ENCODE assay signal across 8 cellular contexts in genomic region chr11:68312117-68312779, GRCh38. TPM values are rescaled to one million over a fixed set of nuclear protein-coding genes. Genes with fewer than 3 reads are reported as not detected.
DNase-seq lines count a peak whose midpoint lies in the region; ATAC-seq, FAIRE-seq and TF ChIP-seq lines count a peak whose summit lies in the region.

Gene LRP5 (plus strand): TSS chr11:68312591. CDS start chr11:68312715, 124 bp downstream.

- H3K27ac Mint-ChIP-seq in astrocyte (ENCODE audit: unreplicated experiment): peak within 1 kb of the TSS; percentile 85

- no peak within 1 kb of the TSS for H2BK15ac ChIP-seq in IMR-90 (ENCODE audit: low read depth, low read length)

- H2AK9ac ChIP-seq in IMR-90 (replicated peaks; ENCODE audit: low read depth, low read length, poor library complexity): peak within 1 kb of the TSS; percentile 88

- CTCF ChIA-PET in IMR-90 (lab: Yijun Ruan, JAX): interaction anchor here (0.6 kb wide), 1 partner anchor 751 kb away, joined by 4 read pairs; no protein-coding TSS in a partner anchor

- peak within 1 kb of the TSS; percentile 32 for H3K14ac ChIP-seq in IMR-90 (replicated peaks; ENCODE audit: low read depth, low read length)

- H3K4me2 ChIP-seq in IMR-90 (ENCODE audit: low read depth, low read length) (peak within 1 kb of the TSS; percentile 86), astrocyte (ENCODE audit: low read length) (peak within 1 kb of the TSS; percentile 96)

- H3K18ac ChIP-seq in IMR-90 (ENCODE audit: low read depth, low read length): peak within 1 kb of the TSS; percentile 15; the same call in 1 of the 2 replicates

- peak within 1 kb of the TSS; percentile 46 to 59; a peak in 2 of 4 replicates for H4K8ac ChIP-seq in IMR-90 (ENCODE audit: low read depth in 2 of 2, low read length in 2 of 2)

- WGBS in IMR-90 (ENCODE audit: extremely low coverage in 2 of 2, insufficient read length in 1 of 2), 2 experiments: 1% methylated on average over 55 of the region's 85 CpGs; no CpG with 5 or more reads in 1 of the 2 experiments

- no peak within 1 kb of the TSS; the same call in 1 of the 2 replicates for H2BK20ac ChIP-seq in IMR-90 (ENCODE audit: low read depth, low read length)

- H3K23ac ChIP-seq in IMR-90 (ENCODE audit: low read depth, low read length): peak within 1 kb of the TSS; percentile 57

- peak within 1 kb of the TSS; percentile 69 for H3K4ac ChIP-seq in IMR-90 (ENCODE audit: low read depth, low read length)

- no peak within 1 kb of the TSS for H2BK5ac ChIP-seq in IMR-90 (ENCODE audit: low read depth, low read length, poor library complexity, severe bottlenecking)

- FAIRE-seq in astrocyte (lab: Jason Lieb, UNC): no peak

- peak within 1 kb of the TSS; percentile 64 for H3K4me3 ChIP-seq in IMR-90 (ENCODE audit: insufficient read depth, low read depth, low read length)
- H3K4me3 ChIP-seq in astrocyte (ENCODE audit: insufficient read depth, low read depth, low read length): peak within 1 kb of the TSS; percentile 73
- peak within 1 kb of the TSS; percentile 65 for H3K4me3 ChIP-seq in iPS-11a (ENCODE audit: low read depth, low read length)
- H3K4me3 ChIP-seq in gastrocnemius medialis: peak within 1 kb of the TSS; percentile 63 to 89 (median 70)

- H3K9ac ChIP-seq in IMR-90 (ENCODE audit: low read depth, low read length) (peak within 1 kb of the TSS; percentile 54), astrocyte (ENCODE audit: low read length) (peak within 1 kb of the TSS; percentile 83)

- H3K9me3 ChIP-seq in IMR-90 (ENCODE audit: control insufficient read depth, insufficient read depth, low read length): no peaks in the 10 kb centered on the region
- H3K9me3 ChIP-seq in astrocyte (ENCODE audit: insufficient read depth, low read depth, low read length): no peaks in the 10 kb centered on the region
- no peaks in the 10 kb centered on the region for H3K9me3 ChIP-seq in gastrocnemius medialis

- no peaks in the 10 kb centered on the region for H3K36me3 Mint-ChIP-seq in astrocyte (ENCODE audit: low read depth, unreplicated experiment)

- peak within 1 kb of the TSS; percentile 27; the same call in 1 of the 2 replicates for H3K56ac ChIP-seq in IMR-90 (ENCODE audit: extremely low read depth, insufficient read depth, low read length)

- peaks cover 13% of the 10 kb centered on the region for H3K4me1 ChIP-seq in IMR-90 (ENCODE audit: control insufficient read depth, insufficient read depth, low read length)
- H3K4me1 ChIP-seq in astrocyte (ENCODE audit: insufficient read depth, low read length): peaks cover 32% of the 10 kb centered on the region
- H3K4me1 ChIP-seq in gastrocnemius medialis: peaks cover 28 to 49% of the 10 kb centered on the region in 2 donors

- dilution Hi-C loops in IMR-90 (cut with HindIII; ENCODE audit: low sequenced_read_pairs, unreplicated experiment): no loop called here

- peak within 1 kb of the TSS; percentile 51 for H2AK5ac ChIP-seq in IMR-90 (ENCODE audit: low read depth, low read length)

- H3K27me3 ChIP-seq in IMR-90 (ENCODE audit: control insufficient read depth, insufficient read depth, low read length) (no peaks in the 10 kb centered on the region), astrocyte (ENCODE audit: insufficient read depth, low read length) (no peaks in the 10 kb centered on the region), gastrocnemius medialis (no peaks in the 10 kb centered on the region)

- no peak for TF ChIP-seq RAD21 in IMR-90 (IDR thresholded peaks at IDR 0.05; ENCODE audit: low read length)

- TF ChIP-seq POLR2A in IMR-90 (IDR thresholded peaks at IDR 0.05; ENCODE audit: low read depth, low read length) (no peak), gastrocnemius medialis (IDR thresholded peaks at IDR 0.05) (peak in 1 of 2 donors; percentile 12)

- H4K91ac ChIP-seq in IMR-90 (ENCODE audit: insufficient read depth, low read depth, low read length): peak within 1 kb of the TSS; percentile 48; the same call in 1 of the 2 replicates

- H3K9me3 Mint-ChIP-seq in astrocyte (ENCODE audit: unreplicated experiment): no peaks in the 10 kb centered on the region

- H2AFZ ChIP-seq in IMR-90 (replicated peaks; ENCODE audit: low read length, poor library complexity) (peak within 1 kb of the TSS; percentile 83), astrocyte (ENCODE audit: low read depth, low read length) (peak within 1 kb of the TSS; percentile 72)

- DNase-seq in NCI-H345 (lab: John Stamatoyannopoulos, UW) (peak; percentile 28), NCI-H345 treated with DMSO at 0.1 percent for 48 hours (lab: John Stamatoyannopoulos, UW; ENCODE audit: unreplicated experiment) (no peak), IMR-90 (peak; percentile 10), astrocyte (ENCODE audit: low read depth) (no peak), gastrocnemius medialis (no peak), SKM-1 treated with dmso at 0.1 percent for 144 hours (lab: John Stamatoyannopoulos, UW; ENCODE audit: unreplicated experiment) (no peak)

- H3K79me2 ChIP-seq in astrocyte (ENCODE audit: insufficient read depth, low read length): peaks cover 42% of the 10 kb centered on the region

- H2BK120ac ChIP-seq in IMR-90 (ENCODE audit: low read depth, low read length): no peak within 1 kb of the TSS

- TF ChIP-seq CTCF in IMR-90 (conservative IDR thresholded peaks at IDR 0.05; ENCODE audit: low read depth, low read length): no peak
- no peak for TF ChIP-seq CTCF in astrocyte (IDR thresholded peaks at IDR 0.05; ENCODE audit: insufficient read depth, low read depth, low read length)
- TF ChIP-seq CTCF in gastrocnemius medialis (IDR thresholded peaks at IDR 0.05 in 4 of 5, conservative IDR thresholded peaks at IDR 0.05 in 1 of 5): no peak

- H3K27ac ChIP-seq in IMR-90 (ENCODE audit: insufficient read depth, low read length) (peak within 1 kb of the TSS; percentile 19), astrocyte (ENCODE audit: low read depth, low read length) (peak within 1 kb of the TSS; percentile 56), gastrocnemius medialis (peak within 1 kb of the TSS; percentile 59 to 85 (median 78))

- H3K4me1 Mint-ChIP-seq in astrocyte (ENCODE audit: low read depth, unreplicated experiment): peaks cover 19% of the 10 kb centered on the region

- no peaks in the 10 kb centered on the region for H3K27me3 Mint-ChIP-seq in astrocyte (ENCODE audit: low read depth, unreplicated experiment)

- intact Hi-C loops in IMR-90 (cut with micrococcal nuclease) (loop anchor here (5.0 kb wide), 1 partner anchor 135 kb away; no protein-coding TSS in a partner anchor), gastrocnemius medialis (cut with DNase I; ENCODE audit: low total_unique reads) (loop anchor here (5.0 kb wide), 1 partner anchor 70 kb away; no protein-coding TSS in a partner anchor)

- H3K36me3 ChIP-seq in IMR-90 (ENCODE audit: control insufficient read depth, insufficient read depth, low read length) (no peaks in the 10 kb centered on the region), astrocyte (ENCODE audit: insufficient read depth, low read length) (no peaks in the 10 kb centered on the region), gastrocnemius medialis (no peaks in the 10 kb centered on the region)

- BruUV-seq in IMR-90 (replicated peaks; lab: Mats Ljungman, UMichigan): no TSS peak

- H3K79me1 ChIP-seq in IMR-90 (ENCODE audit: low read depth in 1 of 2, low read length in 2 of 2): peaks cover 18 to 39% of the 10 kb centered on the region in 2 experiments

- peaks cover 23% of the 10 kb centered on the region for H4K20me1 ChIP-seq in IMR-90 (ENCODE audit: insufficient read depth, low read length)
- peaks cover 25% of the 10 kb centered on the region for H4K20me1 ChIP-seq in astrocyte (ENCODE audit: insufficient read depth, low read length)

- H3K4me3 Mint-ChIP-seq in astrocyte (ENCODE audit: unreplicated experiment): peak within 1 kb of the TSS; percentile 95

- H3K9me1 ChIP-seq in IMR-90 (ENCODE audit: insufficient read depth, low read length): 0 out of 2 replicates have a peak, but pooled peaks cover 3% of the 10 kb centered on the region

- in situ Hi-C loops in IMR-90 (cut with MboI; ENCODE audit: low sequenced_read_pairs) (no loop called here), gastrocnemius medialis (cut with MboI; ENCODE audit: low sequenced_read_pairs in 4 of 4) (loop anchor here in 1 of 4 donors (25.0 kb wide), 1 partner anchor 125 kb away; no protein-coding TSS in a partner anchor)

- ATAC-seq in IMR-90 (ENCODE audit: low read depth): peak; percentile 60
- peak; percentile 40 to 42 for ATAC-seq in gastrocnemius medialis
- ATAC-seq in HG03108 (IDR thresholded peaks at IDR 0.05; ENCODE audit: unreplicated experiment): no peak

- H4K5ac ChIP-seq in IMR-90 (ENCODE audit: low read depth, low read length): no peak within 1 kb of the TSS

- POLR2A ChIA-PET in IMR-90 (lab: Charles Lee; ENCODE audit: unreplicated experiment): no interaction called here

TF ChIP-seq in IMR-90, 13 proteins besides CTCF, POLR2A, EP300 and RAD21:
- no peak for TF ChIP-seq CHD1 (IDR thresholded peaks at IDR 0.05; ENCODE audit: low read depth, low read length)
- TF ChIP-seq MAZ (IDR thresholded peaks at IDR 0.05; ENCODE audit: borderline replicate concordance, low read depth, low read length): peak; percentile 45; the same call in 1 of the 2 replicates

RNA-seq across cellular contexts. Expression of gene LRP5, which starts in this region (rescaled TPM):
- total RNA-seq in IMR-90 (2012; rRNA removed): 10.4 and 11.1 TPM in 2 replicates
- polyA plus RNA-seq in IMR-90 (2012; rRNA removed): 15.0 and 19.0 TPM in 2 replicates
- 12.0 and 21.8 TPM in 2 replicates for polyA plus RNA-seq in IMR-90 (2012; cell fraction: cytosol; rRNA removed)
- polyA plus RNA-seq in IMR-90 (2012; cell fraction: nucleus; rRNA removed; ENCODE audit: low replicate concordance): 13.9 and 32.5 TPM in 2 replicates
- 19.6 and 20.2 TPM in 2 replicates for total RNA-seq in astrocyte
- 10 to 100 TPM in 2 of 4 donors, 1 to 10 TPM in 2; 3.7 to 12.3 (median 8.1) TPM for total RNA-seq in gastrocnemius medialis

Comparison
In these comparisons a context has a peak if more than half of its experiments do, and no peak if none do; other contexts are left out.
1. DNase-seq: peak in NCI-H345 (single experiment) and IMR-90 (single experiment); none in NCI-H345 treated with DMSO at 0.1 percent for 48 hours (single experiment), astrocyte (single experiment), gastrocnemius medialis (0 of 2) and SKM-1 treated with dmso at 0.1 percent for 144 hours (single experiment).
2. H3K27ac ChIP-seq: peak in every context shown above with its lines; median percentile 78 in gastrocnemius medialis; 56 in astrocyte; 19 in IMR-90.
3. Peak in every context shown above with its lines, with median percentiles within 50 percentile points of each other: H3K4me3 ChIP-seq.